8 cellular contexts compared by ENCODE assay signal in genomic region chr20:34891166-34892062, GRCh38. TPM values are rescaled to one million over a fixed set of nuclear protein-coding genes. Genes with fewer than 3 reads are reported as not detected.
DNase-seq lines count a peak whose midpoint lies in the region; TF ChIP-seq lines count a peak whose summit lies in the region.

No MANE protein-coding gene starts in this region.

- H3K4me1 ChIP-seq in adrenal gland (replicated peaks in 1 of 2) (peaks cover 7 to 31% of the 10 kb centered on the region in 2 donors), MM.1S (ENCODE audit: low read length) (peaks cover 8% of the 10 kb centered on the region), Karpas-422 (ENCODE audit: low read length) (peaks cover 8% of the 10 kb centered on the region)

- H3K27ac ChIP-seq in adrenal gland (peak overlapping the region in 2 of 5 donors; percentile 47 to 58), MM.1S (ENCODE audit: low read length) (no peak overlapping the region), Karpas-422 (ENCODE audit: low read length) (no peak overlapping the region)

- no peak overlapping the region for H3K9ac ChIP-seq in MM.1S (ENCODE audit: low read length)
- H3K9ac ChIP-seq in Karpas-422 (ENCODE audit: low read length) = no peak overlapping the region

- H3K9me2 ChIP-seq in MM.1S (replicated peaks; ENCODE audit: insufficient read depth, low read length) (no peaks in the 10 kb centered on the region), Karpas-422 (replicated peaks; ENCODE audit: insufficient read depth, low read length) (no peaks in the 10 kb centered on the region)

- H4K20me1 ChIP-seq in MM.1S (ENCODE audit: insufficient read depth, low read length) (no peaks in the 10 kb centered on the region), Karpas-422 (ENCODE audit: insufficient read depth, low read depth, low read length) (no peaks in the 10 kb centered on the region)

- no peak for TF ChIP-seq CTCF in GM06990 (IDR thresholded peaks at IDR 0.05; ENCODE audit: insufficient read depth, low read length, poor library complexity, severe bottlenecking)
- no peak for TF ChIP-seq CTCF in adrenal gland (IDR thresholded peaks at IDR 0.05)
- no peak for TF ChIP-seq CTCF in MM.1S (IDR thresholded peaks at IDR 0.05; ENCODE audit: low read length)
- TF ChIP-seq CTCF in GM10248 (IDR thresholded peaks at IDR 0.05; ENCODE audit: control extremely low read depth, extremely low read depth, low read depth, missing control alignments) = no peak

- no peak overlapping the region for H3K4me3 ChIP-seq in GM06990 (replicated peaks; ENCODE audit: low read depth, low read length)
- no peak overlapping the region for H3K4me3 ChIP-seq in adrenal gland
- H3K4me3 ChIP-seq in MM.1S (ENCODE audit: low read length) = no peak overlapping the region
- no peak overlapping the region for H3K4me3 ChIP-seq in Karpas-422 (ENCODE audit: low read length)

- peak; percentile 29 for DNase-seq in GM06990 (ENCODE audit: extremely low read depth, insufficient read length)
- peak; percentile 80 for DNase-seq in NOMO-1 treated with dmso at 0.1 percent for 144 hours (lab: John Stamatoyannopoulos, UW; ENCODE audit: unreplicated experiment)
- DNase-seq in adrenal gland = peak in 5 of 7 donors; percentile 48 to 65 (median 58)
- DNase-seq in renal cortical epithelial cell (ENCODE audit: low read depth) = peak; percentile 81
- no peak for DNase-seq in MM.1S
- DNase-seq in GM10248 (ENCODE audit: extremely low spot score) = no peak
- DNase-seq in Karpas-422 = no peak
- no peak for DNase-seq in stimulated activated naive CD4-positive, alpha-beta T cell treated with Interleukin-2 at 50 U/mL for 16 hours (lab: John Stamatoyannopoulos, UW)

- H3K27me3 ChIP-seq in GM06990 (replicated peaks; ENCODE audit: control insufficient read depth, insufficient read depth, low read length) (no peaks in the 10 kb centered on the region), adrenal gland (no peaks in the 10 kb centered on the region), MM.1S (replicated peaks; ENCODE audit: insufficient read depth, low read length) (no peaks in the 10 kb centered on the region), Karpas-422 (ENCODE audit: low read length) (no peaks in the 10 kb centered on the region)

- peak in 1 of 2 donors; percentile 10 for TF ChIP-seq POLR2A in adrenal gland (IDR thresholded peaks at IDR 0.05)

- no peaks in the 10 kb centered on the region for H3F3A ChIP-seq in MM.1S (ENCODE audit: insufficient read depth, low read length)

- WGBS in adrenal gland, 4 donors = 57 to 79% (median 68%) methylated on average over 2 of the region's 2 CpGs

- CTCF ChIA-PET in GM10248 (lab: Yijun Ruan, JAX) = interaction anchor here (1.4 to 3.2 kb wide), 3 partner anchors 10 to 18 kb away, joined by 3 to 14 read pairs (median 5); partner anchors contain the start of gene GGT7

- no peaks in the 10 kb centered on the region for H3K79me2 ChIP-seq in MM.1S (ENCODE audit: low read length)
- H3K79me2 ChIP-seq in Karpas-422 (ENCODE audit: low read length) = no peaks in the 10 kb centered on the region

- H2AFZ ChIP-seq in MM.1S (ENCODE audit: low read length) = no peak overlapping the region
- no peak overlapping the region for H2AFZ ChIP-seq in Karpas-422 (ENCODE audit: low read length)

- no peaks in the 10 kb centered on the region for H3K36me3 ChIP-seq in GM06990 (ENCODE audit: control insufficient read depth, insufficient read depth, low read length)
- H3K36me3 ChIP-seq in adrenal gland (replicated peaks in 1 of 2) = no peaks in the 10 kb centered on the region
- H3K36me3 ChIP-seq in MM.1S (replicated peaks; ENCODE audit: insufficient read depth, low read length) = no peaks in the 10 kb centered on the region
- H3K36me3 ChIP-seq in Karpas-422 (ENCODE audit: insufficient read depth, low read length) = no peaks in the 10 kb centered on the region

- POLR2A ChIA-PET in GM10248 (lab: Yijun Ruan, JAX) = no interaction called here

- intact Hi-C loops in adrenal gland (cut with DNase I) = no loop called here

- no peak overlapping the region for H3K4me2 ChIP-seq in MM.1S (ENCODE audit: low read depth, low read length)
- no peak overlapping the region for H3K4me2 ChIP-seq in Karpas-422 (ENCODE audit: low read depth, low read length, poor library complexity, severe bottlenecking)

- H3K9me3 ChIP-seq in adrenal gland (replicated peaks in 1 of 3) (no peaks in the 10 kb centered on the region), MM.1S (replicated peaks; ENCODE audit: insufficient read depth, low read length) (no peaks in the 10 kb centered on the region), Karpas-422 (ENCODE audit: low read length) (no peaks in the 10 kb centered on the region)

RNA-seq across cellular contexts. Expression of gene ACSS2, which starts 15.0 kb away (rescaled TPM):
- total RNA-seq in adrenal gland (100 to 1,000 TPM in 6 of 8 donors, 10 to 100 TPM in 2; 81.4 to 353 (median 128) TPM), renal cortical epithelial cell (38.2 and 45.9 TPM in 2 replicates)
- polyA plus RNA-seq in adrenal gland = 100 to 1,000 TPM; 148 to 386 (median 161) TPM
- total RNA-seq in Karpas-422 (2014; rRNA removed; shearing (Covaris generic); ENCODE audit: low replicate concordance) = 0.79 and 6.5 TPM in 2 replicates

RNA-seq across cellular contexts. Expression of gene GGT7, which starts 18.8 kb away (rescaled TPM):
- total RNA-seq in adrenal gland (10 to 100 TPM in 7 of 8 donors, 1 to 10 TPM in 1; 6.5 to 24.8 (median 15.8) TPM), renal cortical epithelial cell (4.3 and 16.9 TPM in 2 replicates)
- 10 to 100 TPM in 2 of 3 donors, 1 to 10 TPM in 1; 5.3 to 27.8 (median 12.2) TPM for polyA plus RNA-seq in adrenal gland
- not detected in 2 replicates for total RNA-seq in Karpas-422 (2014; rRNA removed; shearing (Covaris generic); ENCODE audit: low replicate concordance)

Comparison
In these comparisons a context has a peak if more than half of its experiments do, and no peak if none do; other contexts are left out.
1. DNase-seq: peak in GM06990 (single experiment), NOMO-1 treated with dmso at 0.1 percent for 144 hours (single experiment), adrenal gland (5 of 7) and renal cortical epithelial cell (single experiment); none in MM.1S (single experiment), GM10248 (single experiment), Karpas-422 (single experiment) and stimulated activated naive CD4-positive, alpha-beta T cell treated with Interleukin-2 at 50 U/mL for 16 hours (single experiment).